Comparison of ENCODE assay signal across 36 cellular contexts in genomic region chr7:54080971-54081370, GRCh38.
"Had no signal": no experiment of that assay in that cellular context is flagged by ENCODE, and none has a peak within 500 bp of the region (broad histone marks: within the 10 kb centered on the region; RNA-seq: fewer than 3 reads in every experiment).

No MANE protein-coding gene starts in this region.

- H3K4me1 Mint-ChIP-seq: activated B cell treated with CpG ODN at 0.5 μM for 24 hours; activated CD4-positive, alpha-beta memory T cell treated with anti-CD3 and anti-CD28 coated beads, Interleukin-2, amount 10 ng/mL, durations not matched to agents 7 days and 5 days; activated CD8-positive, alpha-beta memory T cell treated with anti-CD3 and anti-CD28 coated beads, Interleukin-2, amount 10 ng/mL, durations not matched to agents 7 days and 5 days; activated naive CD4-positive, alpha-beta T cell treated with anti-CD3 and anti-CD28 coated beads, Interleukin-2, amount 50 U/mL, for 24 hours; activated naive CD8-positive, alpha-beta T cell treated with anti-CD3 and anti-CD28 coated beads, Interleukin-2, amount 10 ng/mL, durations not matched to agents 7 days and 5 days had no signal

- H3K9me3 Mint-ChIP-seq: activated B cell treated with CpG ODN at 0.5 μM for 24 hours had no signal

- H3K27ac ChIP-seq: body of pancreas, breast epithelium, PC-9, RWPE1, SK-N-MC, VCaP had no signal

- H3K4me1 ChIP-seq: adrenal gland, body of pancreas, breast epithelium had no signal

- H3K4me3 ChIP-seq: adrenal gland, body of pancreas, breast epithelium, K562, PC-9, SK-N-MC had no signal

- H2AFZ ChIP-seq: PC-9 had no signal

- DNase-seq: activated B cell treated with CpG ODN at 0.5 μM for 24 hours; activated CD4-positive, alpha-beta memory T cell treated with anti-CD3 and anti-CD28 coated beads, Interleukin-2, amount 10 ng/mL, durations not matched to agents 7 days and 5 days; activated CD4-positive, alpha-beta T cell treated with anti-CD3 and anti-CD28 coated beads for 48 hours; activated CD4-positive, CD25-positive, alpha-beta regulatory T cell treated with anti-CD3 and anti-CD28 coated beads, Interleukin-2, amount 50 U/mL, for 72 hours; activated CD8-positive, alpha-beta memory T cell treated with anti-CD3 and anti-CD28 coated beads for 24 hours; activated CD8-positive, alpha-beta memory T cell treated with anti-CD3 and anti-CD28 coated beads, Interleukin-2, amount 10 ng/mL, durations not matched to agents 7 days and 5 days; activated CD8-positive, alpha-beta memory T cell treated with anti-CD3 and anti-CD28 coated beads, Interleukin-2, amount 50 U/mL, for 48 hours; activated effector memory CD4-positive, alpha-beta T cell treated with anti-CD3 and anti-CD28 coated beads, Interleukin-2, amount 50 U/mL, for 16 hours; activated naive CD4-positive, alpha-beta T cell; activated naive CD8-positive, alpha-beta T cell treated with anti-CD3 and anti-CD28 coated beads, Interleukin-2, amount 10 ng/mL, durations not matched to agents 7 days and 5 days; activated T-cell treated with anti-CD3 and anti-CD28 coated beads, Interleukin-2, amount 50 U/mL, for 48 hours; adrenal gland; body of pancreas; caudate nucleus; cerebellar nuclear complex; NCI-H1105; NCI-H1436; NCI-H1694; NCI-H1930; NCI-H345; NCI-H524 treated with DMSO at 0.1 percent for 48 hours; NCI-H748 treated with DMSO at 0.1 percent for 48 hours; NK-92 treated with Interleukin-12 subunit alpha and Interleukin-12 subunit beta, amount 100 ng/mL, for 24 hours; PC-9; SW 1271; T-helper 1 cell; T-helper 2 cell; T-helper 9 cell had no signal

- H3K27me3 ChIP-seq: adrenal gland, body of pancreas, breast epithelium had no signal

- H3K27ac Mint-ChIP-seq: activated B cell treated with CpG ODN at 0.5 μM for 24 hours; activated CD4-positive, alpha-beta memory T cell treated with anti-CD3 and anti-CD28 coated beads, Interleukin-2, amount 10 ng/mL, durations not matched to agents 7 days and 5 days; activated CD8-positive, alpha-beta memory T cell treated with anti-CD3 and anti-CD28 coated beads, Interleukin-2, amount 10 ng/mL, durations not matched to agents 7 days and 5 days; activated naive CD4-positive, alpha-beta T cell treated with anti-CD3 and anti-CD28 coated beads, Interleukin-2, amount 50 U/mL, for 24 hours; activated naive CD8-positive, alpha-beta T cell treated with anti-CD3 and anti-CD28 coated beads, Interleukin-2, amount 10 ng/mL, durations not matched to agents 7 days and 5 days had no signal

- FAIRE-seq: astrocyte, K562, RCC 7860 had no signal

- H3K9me3 ChIP-seq: adrenal gland, body of pancreas, breast epithelium had no signal

- H3K36me3 ChIP-seq: adrenal gland, breast epithelium had no signal

- H3K27me3 Mint-ChIP-seq: activated B cell treated with CpG ODN at 0.5 μM for 24 hours; activated CD4-positive, alpha-beta memory T cell treated with anti-CD3 and anti-CD28 coated beads, Interleukin-2, amount 10 ng/mL, durations not matched to agents 7 days and 5 days; activated CD8-positive, alpha-beta memory T cell treated with anti-CD3 and anti-CD28 coated beads, Interleukin-2, amount 10 ng/mL, durations not matched to agents 7 days and 5 days; activated naive CD4-positive, alpha-beta T cell treated with anti-CD3 and anti-CD28 coated beads, Interleukin-2, amount 50 U/mL, for 24 hours; activated naive CD8-positive, alpha-beta T cell treated with anti-CD3 and anti-CD28 coated beads, Interleukin-2, amount 10 ng/mL, durations not matched to agents 7 days and 5 days had no signal

- H3K4me3 Mint-ChIP-seq: activated B cell treated with CpG ODN at 0.5 μM for 24 hours; activated CD4-positive, alpha-beta memory T cell treated with anti-CD3 and anti-CD28 coated beads, Interleukin-2, amount 10 ng/mL, durations not matched to agents 7 days and 5 days; activated CD8-positive, alpha-beta memory T cell treated with anti-CD3 and anti-CD28 coated beads, Interleukin-2, amount 10 ng/mL, durations not matched to agents 7 days and 5 days; activated naive CD4-positive, alpha-beta T cell treated with anti-CD3 and anti-CD28 coated beads, Interleukin-2, amount 50 U/mL, for 24 hours; activated naive CD8-positive, alpha-beta T cell treated with anti-CD3 and anti-CD28 coated beads, Interleukin-2, amount 10 ng/mL, durations not matched to agents 7 days and 5 days had no signal

- H3K4me2 ChIP-seq: PC-9 had no signal

- H3K36me3 Mint-ChIP-seq: activated CD8-positive, alpha-beta memory T cell treated with anti-CD3 and anti-CD28 coated beads, Interleukin-2, amount 10 ng/mL, durations not matched to agents 7 days and 5 days; activated naive CD4-positive, alpha-beta T cell treated with anti-CD3 and anti-CD28 coated beads, Interleukin-2, amount 50 U/mL, for 24 hours; activated naive CD8-positive, alpha-beta T cell treated with anti-CD3 and anti-CD28 coated beads, Interleukin-2, amount 10 ng/mL, durations not matched to agents 7 days and 5 days had no signal
